9 cellular contexts compared by ENCODE assay signal in genomic region chr2:74648009-74648443, GRCh38.
DNase-seq lines count a peak whose midpoint lies in the region; ATAC-seq and TF ChIP-seq lines count a peak whose summit lies in the region.
"Had no signal": no experiment of that assay in that cellular context is flagged by ENCODE, and none has a peak within 500 bp of the region (broad histone marks: within the 10 kb centered on the region; RNA-seq: fewer than 3 reads in every experiment).

Gene M1AP, minus strand, starts transcription at chr2:74648330. Its CDS starts 8,055 bp downstream, at chr2:74640275.

- ATAC-seq in stimulated activated naive B cell treated with anti-CD40 and anti-IgM and Interleukin-4, amounts not matched to agents 10 μg/mL and 1 μg/mL and 100 μg/mL, for 72 hours (replicated peaks) = peak; percentile 62 to 70
- ATAC-seq in HG03432 (IDR thresholded peaks at IDR 0.05; ENCODE audit: unreplicated experiment) (no peak), HG02588 (IDR thresholded peaks at IDR 0.05; ENCODE audit: unreplicated experiment) (no peak)

- TF ChIP-seq CTCF in astrocyte of the spinal cord (IDR thresholded peaks at IDR 0.05; ENCODE audit: low read depth, low read length) = peak; percentile 28

- peaks cover 0 to 1% of the 10 kb centered on the region in 2 donors for H3K9me3 Mint-ChIP-seq in stimulated activated naive B cell treated with anti-CD40 and anti-IgM and Interleukin-4, amounts not matched to agents 10 μg/mL and 1 μg/mL and 100 μg/mL, for 72 hours

- peaks cover 0 to 5% of the 10 kb centered on the region in 2 donors for H3K4me1 Mint-ChIP-seq in stimulated activated naive B cell treated with anti-CD40 and anti-IgM and Interleukin-4, amounts not matched to agents 10 μg/mL and 1 μg/mL and 100 μg/mL, for 72 hours

- H3K27me3 Mint-ChIP-seq in stimulated activated naive B cell treated with anti-CD40 and anti-IgM and Interleukin-4, amounts not matched to agents 10 μg/mL and 1 μg/mL and 100 μg/mL, for 72 hours = peaks cover 30 to 46% of the 10 kb centered on the region in 2 donors

- in situ Hi-C loops in astrocyte of the spinal cord (cut with HindIII; ENCODE audit: low sequenced_read_pairs) = no loop called here

- DNase-seq in HuH-7 (ENCODE audit: low spot score) (peak; percentile 35), astrocyte of the spinal cord (ENCODE audit: low read depth, low spot score) (no peak), iPS-NIHi11 (ENCODE audit: low spot score) (peak; percentile 79), DMS 273 treated with DMSO at 0.1 percent for 48 hours (lab: John Stamatoyannopoulos, UW) (no peak)
- DNase-seq in stimulated activated naive B cell treated with anti-CD40 and anti-IgM and Interleukin-4, amounts not matched to agents 10 μg/mL and 1 μg/mL and 100 μg/mL, for 72 hours = no peak
- DNase-seq: caudate nucleus, NCI-H1105 had no signal

- no peak within 1 kb of the TSS for H3K27ac Mint-ChIP-seq in stimulated activated naive B cell treated with anti-CD40 and anti-IgM and Interleukin-4, amounts not matched to agents 10 μg/mL and 1 μg/mL and 100 μg/mL, for 72 hours

- H3K4me3 Mint-ChIP-seq in stimulated activated naive B cell treated with anti-CD40 and anti-IgM and Interleukin-4, amounts not matched to agents 10 μg/mL and 1 μg/mL and 100 μg/mL, for 72 hours = peak within 1 kb of the TSS; percentile 18 to 44

- H3K36me3 Mint-ChIP-seq in stimulated activated naive B cell treated with anti-CD40 and anti-IgM and Interleukin-4, amounts not matched to agents 10 μg/mL and 1 μg/mL and 100 μg/mL, for 72 hours = peaks cover 2 to 5% of the 10 kb centered on the region in 2 donors

- peak within 1 kb of the TSS; percentile 20 for H3K4me3 ChIP-seq in astrocyte of the spinal cord (ENCODE audit: low read depth, low read length)

Comparison
In these comparisons a context has a peak if more than half of its experiments do, and no peak if none do; other contexts are left out.
1. DNase-seq: peak in HuH-7 (single experiment) and iPS-NIHi11 (single experiment); none in astrocyte of the spinal cord (single experiment), stimulated activated naive B cell treated with anti-CD40 and anti-IgM and Interleukin-4, amounts not matched to agents 10 μg/mL and 1 μg/mL and 100 μg/mL, for 72 hours (single experiment) and DMS 273 treated with DMSO at 0.1 percent for 48 hours (single experiment).
2. ATAC-seq: peak in stimulated activated naive B cell treated with anti-CD40 and anti-IgM and Interleukin-4, amounts not matched to agents 10 μg/mL and 1 μg/mL and 100 μg/mL, for 72 hours (2 of 2); none in HG03432 (single experiment) and HG02588 (single experiment).